8 cellular contexts compared by ENCODE assay signal in genomic region chr1:110339040-110339426, GRCh38. TPM values are rescaled to one million over a fixed set of nuclear protein-coding genes. Genes with fewer than 3 reads are reported as not detected.
DNase-seq lines count a peak whose midpoint lies in the region; ATAC-seq and TF ChIP-seq lines count a peak whose summit lies in the region.

RBM15 (plus strand) TSS chr1:110339377; CDS start chr1:110339406, 29 bp downstream.

- in situ Hi-C loops in KBM-7 (cut with MboI; ENCODE audit: low pct_unique_long_range_greater_than_20kb, low sequenced_read_pairs) = no loop called here

- POLR2A ChIA-PET in PC-3 (lab: Charles Lee; ENCODE audit: unreplicated experiment) = no interaction called here

- H3K4me1 ChIP-seq in PC-3 (ENCODE audit: insufficient read depth, low read length) (peaks cover 42% of the 10 kb centered on the region), mucosa of stomach (ENCODE audit: control insufficient read depth, insufficient read depth, low read length) (peaks cover 45% of the 10 kb centered on the region)

- H3K9me2 ChIP-seq in PC-3 (replicated peaks; ENCODE audit: low read length) = no peaks in the 10 kb centered on the region

- peak; percentile 64 for ATAC-seq in GM21737 (IDR thresholded peaks at IDR 0.05; ENCODE audit: unreplicated experiment)
- ATAC-seq in PC-3 = peak; percentile 76
- peak; percentile 93 for ATAC-seq in esophagus mucosa

- peak within 1 kb of the TSS; percentile 95 for H3K27ac ChIP-seq in PC-3 (ENCODE audit: low read length)

- H3K27me3 ChIP-seq in PC-3 (ENCODE audit: low read length) (no peaks in the 10 kb centered on the region), mucosa of stomach (ENCODE audit: control insufficient read depth, insufficient read depth, low read length) (no peaks in the 10 kb centered on the region)

- no peaks in the 10 kb centered on the region for H3K9me3 ChIP-seq in PC-3 (ENCODE audit: low read length)
- no peaks in the 10 kb centered on the region for H3K9me3 ChIP-seq in mucosa of stomach (ENCODE audit: control insufficient read depth, low read length)

- H3K4me2 ChIP-seq in PC-3 (ENCODE audit: low read length) = peak within 1 kb of the TSS; percentile 98

- no peaks in the 10 kb centered on the region for H3F3A ChIP-seq in PC-3 (ENCODE audit: low read length, unreplicated experiment)

- peak within 1 kb of the TSS; percentile 92 for H3K4me3 ChIP-seq in PC-3 (ENCODE audit: low read length)
- peak within 1 kb of the TSS; percentile 90 for H3K4me3 ChIP-seq in mucosa of stomach (ENCODE audit: low read length)

- CTCF ChIA-PET in PC-3 (lab: Charles Lee) = interaction anchor here (0.9 to 1.6 kb wide), 3 partner anchors 9 to 157 kb away, joined by 3 to 12 read pairs (median 5); no protein-coding TSS in a partner anchor

- intact Hi-C loops in PC-3 (cut with micrococcal nuclease) = loop anchor here (2.0 to 5.0 kb wide), 3 partner anchors 53 to 123 kb away; partner anchors contain the start of genes LAMTOR5 and SLC16A4

- H3K9ac ChIP-seq in PC-3 (ENCODE audit: low read length) = peak within 1 kb of the TSS; percentile 97
- peak within 1 kb of the TSS; percentile 98 for H3K9ac ChIP-seq in mucosa of stomach (ENCODE audit: low read length)

- no peak for TF ChIP-seq CTCF in PC-3 (conservative IDR thresholded peaks at IDR 0.05; ENCODE audit: low read depth, low read length)

- peak within 1 kb of the TSS; percentile 86 for H2AFZ ChIP-seq in PC-3 (ENCODE audit: low read length)

- peaks cover 51% of the 10 kb centered on the region for H3K79me2 ChIP-seq in PC-3 (ENCODE audit: low read length)

- BruUV-seq in PC-3 (replicated peaks; lab: Mats Ljungman, UMichigan) = no TSS peak

- peaks cover 29% of the 10 kb centered on the region; the same call in 1 of the 2 replicates for H3K36me3 ChIP-seq in PC-3 (ENCODE audit: low read depth, low read length)
- no peaks in the 10 kb centered on the region for H3K36me3 ChIP-seq in mucosa of stomach (ENCODE audit: control insufficient read depth, insufficient read depth, low read length)

- DNase-seq in DMS114 treated with DMSO at 0.1 percent for 48 hours (lab: John Stamatoyannopoulos, UW; ENCODE audit: unreplicated experiment) (peak; percentile 100), KBM-7 (peak; percentile 100), PC-3 (peak; percentile 99)
- DNase-seq in activated T-cell treated with anti-CD3 and anti-CD28 coated beads, Interleukin-2, amount 50 U/mL, for 1 hour = peak; percentile 92
- peak; percentile 94 for DNase-seq in stimulated activated CD8-positive, alpha-beta memory T cell treated with anti-CD3 and anti-CD28 coated beads, Interleukin-4, amount 100 ng/mL, for 48 hours

- peaks cover 41% of the 10 kb centered on the region for H4K20me1 ChIP-seq in PC-3 (ENCODE audit: low read length)

RNA-seq across cellular contexts. Expression of gene RBM15, which starts in this region (rescaled TPM):
- total RNA-seq in PC-3 (2014; rRNA removed) = 41.3 and 47.0 TPM in 2 replicates
- total RNA-seq in esophagus mucosa = 14.9 TPM

Comparison
In these comparisons a context has a peak if more than half of its experiments do, and no peak if none do; other contexts are left out.
1. Peak in every context shown above with its lines: DNase-seq, ATAC-seq, H3K4me3 ChIP-seq and H3K27ac ChIP-seq.